9 cellular contexts compared by ENCODE assay signal in genomic region chr1:224211262-224211962, GRCh38. TPM values are rescaled to one million over a fixed set of nuclear protein-coding genes. Genes with fewer than 3 reads are reported as not detected.
DNase-seq lines count a peak whose midpoint lies in the region; ATAC-seq and TF ChIP-seq lines count a peak whose summit lies in the region.
"Had no signal": no experiment of that assay in that cellular context is flagged by ENCODE, and none has a peak within 500 bp of the region (broad histone marks: within the 10 kb centered on the region; RNA-seq: fewer than 3 reads in every experiment).

No MANE protein-coding gene starts in this region.

- no peaks in the 10 kb centered on the region for H3K9me3 ChIP-seq in spleen

- H3K27ac ChIP-seq in spleen = no peak overlapping the region

- WGBS in spleen, 5 donors = 82 to 92% (median 87%) methylated on average over 4 of the region's 4 CpGs

- TF ChIP-seq CTCF in spleen (IDR thresholded peaks at IDR 0.05 in 8 of 11, conservative IDR thresholded peaks at IDR 0.05 in 3 of 11) = no peak

- H3K36me3 ChIP-seq in spleen = no peaks in the 10 kb centered on the region

- no peaks in the 10 kb centered on the region for H3K27me3 ChIP-seq in spleen (replicated peaks in 1 of 7)

- H3K4me3 ChIP-seq in spleen = no peak overlapping the region

- ATAC-seq in left cardiac atrium (peak; percentile 21 to 67), HG02884 (IDR thresholded peaks at IDR 0.05; ENCODE audit: unreplicated experiment) (no peak), HG03460 (IDR thresholded peaks at IDR 0.05; ENCODE audit: unreplicated experiment) (no peak)

- intact Hi-C loops in left cardiac atrium (cut with DNase I) (no loop called here), spleen (cut with DNase I; ENCODE audit: low total_unique reads) (no loop called here)

- no peak for TF ChIP-seq POLR2A in spleen (IDR thresholded peaks at IDR 0.05)

- H3K4me1 ChIP-seq in spleen = peaks cover 0 to 33% (median 10%) of the 10 kb centered on the region in 6 donors

- DNase-seq in AG20443 (ENCODE audit: low spot score) (peak; percentile 33), M059J (ENCODE audit: low read depth) (peak; percentile 48), SHP77 (lab: John Stamatoyannopoulos, UW) (peak; percentile 62 to 65), left cardiac atrium (no peak), occipital lobe (lab: John Stamatoyannopoulos, UW) (no peak), spleen (no peak)
- DNase-seq: stimulated activated CD4-positive, alpha-beta T cell treated with anti-CD3 and anti-CD28 coated beads, Interleukin-2, amount 100 ng/mL, for 24 hours had no signal

RNA-seq across cellular contexts. Expression of gene DEGS1, which starts 28.4 kb away (rescaled TPM):
- 163 and 182 TPM in 2 replicates for total RNA-seq in M059J (2014; rRNA removed; shearing (Covaris generic))
- total RNA-seq in left cardiac atrium = 10 to 100 TPM; 59.2 to 64.9 TPM
- 67.5 TPM for total RNA-seq in occipital lobe
- 100 to 1,000 TPM in 1 of 7 donors, 10 to 100 TPM in 6; 48.8 to 102 (median 63.2) TPM for total RNA-seq in spleen
- 10 to 100 TPM; 29.2 to 35.4 (median 33.9) TPM for polyA plus RNA-seq in spleen

Comparison
In these comparisons a context has a peak if more than half of its experiments do, and no peak if none do; other contexts are left out.
1. DNase-seq: peak in AG20443 (single experiment), M059J (single experiment) and SHP77 (2 of 2); none in left cardiac atrium (single experiment), occipital lobe (single experiment) and spleen (single experiment).
2. ATAC-seq: peak in left cardiac atrium (2 of 2); none in HG02884 (single experiment) and HG03460 (single experiment).